In the genomic region with DNA sequence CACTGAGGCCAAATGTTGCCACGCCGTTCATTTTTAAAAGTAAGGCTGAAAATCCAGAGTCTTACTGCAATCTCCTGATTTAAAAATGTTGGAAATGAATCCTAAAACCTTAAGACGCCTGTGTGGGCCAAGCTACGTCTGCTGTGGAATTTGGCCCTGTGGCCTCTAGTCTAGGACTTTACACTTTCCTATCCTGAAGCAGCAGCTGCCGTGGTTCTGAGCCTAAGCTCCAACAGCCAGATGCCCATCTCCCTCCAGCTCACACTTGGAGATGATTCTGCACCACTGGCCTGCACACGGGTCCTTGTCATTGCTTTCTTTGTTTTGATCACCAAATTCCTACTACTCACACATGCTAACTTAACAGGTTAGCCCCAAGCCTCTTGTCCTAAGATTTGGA, we compare ENCODE assay signal across 11 cellular contexts.
A peak's percentile ranks its signal among the peaks of the same experiment; 100 is the strongest.
DNase-seq lines count a peak whose midpoint lies in the region; ATAC-seq and TF ChIP-seq lines count a peak whose summit lies in the region.
"Had no signal": no experiment of that assay in that cellular context is flagged by ENCODE, and none has a peak within 500 bp of the region (broad histone marks: within the 10 kb centered on the region; RNA-seq: fewer than 3 reads in every experiment).

No MANE protein-coding gene starts in this region.

- no peak overlapping the region for H4K8ac ChIP-seq in mesendoderm (ENCODE audit: low read depth, low read length)

- no peak overlapping the region for H3K4me2 ChIP-seq in mesendoderm (ENCODE audit: low read length)

- H3K4me1 ChIP-seq in mesendoderm (ENCODE audit: control insufficient read depth, low read depth, low read length) = peaks cover 11% of the 10 kb centered on the region

- H3K4ac ChIP-seq in mesendoderm (ENCODE audit: low read depth, low read length) = no peak overlapping the region

- no peaks in the 10 kb centered on the region for H3K79me1 ChIP-seq in mesendoderm (ENCODE audit: low read length)

- H3K36me3 Mint-ChIP-seq in chondrocyte (ENCODE audit: low read depth) = no peaks in the 10 kb centered on the region
- H3K36me3 Mint-ChIP-seq in osteocyte (ENCODE audit: unreplicated experiment) = no peaks in the 10 kb centered on the region

- H3K23ac ChIP-seq in mesendoderm (ENCODE audit: low read length) = no peak overlapping the region

- H3K9ac ChIP-seq in mesendoderm (ENCODE audit: low read length) = no peak overlapping the region

- H3K4me3 Mint-ChIP-seq in chondrocyte (ENCODE audit: unreplicated experiment) (no peak overlapping the region), osteocyte (ENCODE audit: unreplicated experiment) (no peak overlapping the region)
- H3K4me3 Mint-ChIP-seq: CD8-positive, alpha-beta memory T cell had no signal

- no peak overlapping the region for H2AK5ac ChIP-seq in mesendoderm (ENCODE audit: low read length)

- ATAC-seq in HG03135 (IDR thresholded peaks at IDR 0.05; ENCODE audit: unreplicated experiment) (no peak), HG03432 (IDR thresholded peaks at IDR 0.05; ENCODE audit: unreplicated experiment) (no peak)

- peak overlapping the region; percentile 43 for H3K18ac ChIP-seq in mesendoderm (ENCODE audit: low read length)

- H3K27ac Mint-ChIP-seq in chondrocyte (ENCODE audit: unreplicated experiment) (peak overlapping the region; percentile 71), osteocyte (ENCODE audit: unreplicated experiment) (peak overlapping the region; percentile 68)

- no peaks in the 10 kb centered on the region for H3K36me3 ChIP-seq in mesendoderm (ENCODE audit: control insufficient read depth, insufficient read depth, low read length)

- no peaks in the 10 kb centered on the region for H3K27me3 ChIP-seq in mesendoderm (ENCODE audit: insufficient read depth, low read length, poor library complexity)

- H3K27ac ChIP-seq in mesendoderm (ENCODE audit: low read depth, low read length) = peak overlapping the region; percentile 60

- no peak overlapping the region for H3K4me3 ChIP-seq in mesendoderm (ENCODE audit: low read length)

- TF ChIP-seq CTCF in chondrocyte (IDR thresholded peaks at IDR 0.05) (no peak), osteocyte (IDR thresholded peaks at IDR 0.05) (no peak)

- no CpG with 5 or more reads among the region's 6 CpGs for WGBS in mesendoderm (ENCODE audit: extremely low coverage, insufficient coverage, low lambda C conversion rate)

- H3K27me3 Mint-ChIP-seq in chondrocyte (ENCODE audit: low read depth) (no peaks in the 10 kb centered on the region), osteocyte (ENCODE audit: unreplicated experiment) (peaks cover under 1% of the 10 kb centered on the region)
- H3K27me3 Mint-ChIP-seq: CD8-positive, alpha-beta memory T cell had no signal

- peak overlapping the region; percentile 49 for H3K56ac ChIP-seq in mesendoderm (ENCODE audit: low read length)

- H4K5ac ChIP-seq in mesendoderm (ENCODE audit: low read length) = no peak overlapping the region

- peaks cover 53% of the 10 kb centered on the region for H3K4me1 Mint-ChIP-seq in chondrocyte (ENCODE audit: low read depth)
- peaks cover 54% of the 10 kb centered on the region for H3K4me1 Mint-ChIP-seq in osteocyte (ENCODE audit: unreplicated experiment)
- H3K4me1 Mint-ChIP-seq: CD8-positive, alpha-beta memory T cell had no signal

- H3K79me2 ChIP-seq in mesendoderm (ENCODE audit: control insufficient read depth, insufficient read depth, low read length) = no peaks in the 10 kb centered on the region

- DNase-seq in chondrocyte (ENCODE audit: low spot score) (no peak), mesendoderm (no peak), osteocyte (ENCODE audit: extremely low spot score, unreplicated experiment) (no peak), ureter (ENCODE audit: low spot score) (peak; percentile 26), D341Med (ENCODE audit: low spot score) (no peak), middle frontal gyrus (ENCODE audit: extremely low spot score, low spot score) (no peak)
- DNase-seq: CD8-positive, alpha-beta memory T cell; DMS 273 treated with DMSO at 0.1 percent for 48 hours; IMR-90 had no signal

- H3K9me3 Mint-ChIP-seq in chondrocyte (ENCODE audit: low read depth) (no peaks in the 10 kb centered on the region), osteocyte (ENCODE audit: unreplicated experiment) (no peaks in the 10 kb centered on the region)

- no peak overlapping the region for H2BK120ac ChIP-seq in mesendoderm (ENCODE audit: low read depth, low read length)

- H2BK5ac ChIP-seq in mesendoderm (ENCODE audit: low read length) = no peak overlapping the region

- H2BK15ac ChIP-seq in mesendoderm (replicated peaks; ENCODE audit: low read depth) = no peak overlapping the region
